11 cellular contexts compared by ENCODE assay signal in the genomic region with DNA sequence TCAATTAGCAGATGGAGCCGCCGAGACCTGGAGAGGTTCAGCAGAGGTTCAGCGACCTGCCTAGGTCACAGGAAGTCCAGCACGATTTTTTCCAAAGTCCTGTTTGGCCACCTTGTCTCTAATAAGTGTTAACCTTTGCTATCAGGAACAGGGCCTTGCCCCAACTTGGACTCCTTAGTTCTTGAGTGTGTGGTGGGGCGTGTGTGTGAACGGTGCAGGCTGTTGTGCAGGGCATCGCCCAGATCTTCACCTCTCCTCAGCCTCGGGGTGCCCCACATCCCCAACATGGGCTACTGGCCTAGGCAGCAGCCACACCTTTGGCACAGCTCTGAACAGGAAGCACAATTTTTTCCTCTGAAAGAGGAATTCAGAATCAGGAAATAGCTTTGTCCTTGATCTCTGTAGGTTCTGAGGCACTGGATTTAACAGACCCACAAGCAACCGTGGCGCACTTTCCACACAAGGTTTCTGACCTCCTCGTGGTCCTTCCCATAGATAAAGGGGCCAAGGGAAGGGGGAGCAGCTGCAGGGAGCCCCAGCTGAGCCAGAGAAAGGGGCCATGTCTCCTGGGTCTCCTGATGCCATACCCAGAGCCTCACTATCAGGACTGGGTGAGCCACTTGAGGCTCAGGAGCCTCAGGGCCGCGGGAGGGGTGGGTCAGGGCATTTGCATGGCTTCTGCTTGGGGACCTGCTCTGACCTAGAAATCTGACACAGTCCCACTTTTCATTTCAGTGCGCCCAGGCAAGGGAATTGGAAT. TPM values are rescaled to one million over a fixed set of nuclear protein-coding genes. Genes with fewer than 3 reads are reported as not detected.
DNase-seq lines count a peak whose midpoint lies in the region; ATAC-seq and TF ChIP-seq lines count a peak whose summit lies in the region.
"Had no signal": no experiment of that assay in that cellular context is flagged by ENCODE, and none has a peak within 500 bp of the region (broad histone marks: within the 10 kb centered on the region; RNA-seq: fewer than 3 reads in every experiment).

No MANE protein-coding gene starts in this region.

- intact Hi-C loops in MCF 10A (cut with micrococcal nuclease) (no loop called here), mammary epithelial cell (cut with micrococcal nuclease) (no loop called here), vagina (cut with DNase I) (no loop called here)

- H3K9me3 ChIP-seq in mammary epithelial cell (replicated peaks; ENCODE audit: insufficient read depth, low read length) (no peaks in the 10 kb centered on the region), vagina (no peaks in the 10 kb centered on the region)
- H3K9me3 ChIP-seq: BE2C, MG63 had no signal

- H3K4me1 Mint-ChIP-seq in MCF 10A (ENCODE audit: insufficient read depth, unreplicated experiment), result peaks cover 48% of the 10 kb centered on the region
- peaks cover 34 to 83% (median 63%) of the 10 kb centered on the region in 4 donors for H3K4me1 Mint-ChIP-seq in naive thymus-derived CD8-positive, alpha-beta T cell

- H3K4me1 ChIP-seq in mammary epithelial cell (ENCODE audit: insufficient read depth, low read length), result peaks cover 47% of the 10 kb centered on the region
- H3K4me1 ChIP-seq in vagina, result peaks cover 84% of the 10 kb centered on the region
- H3K4me1 ChIP-seq: BE2C had no signal

- H4K20me1 ChIP-seq in mammary epithelial cell (ENCODE audit: insufficient read depth, low read length), result peaks cover 18% of the 10 kb centered on the region

- peaks cover 12% of the 10 kb centered on the region for H3K36me3 Mint-ChIP-seq in MCF 10A (ENCODE audit: insufficient read depth, unreplicated experiment)
- H3K36me3 Mint-ChIP-seq in naive thymus-derived CD8-positive, alpha-beta T cell, result peaks cover 0 to 17% (median 0%) of the 10 kb centered on the region in 3 donors

- H3K9me3 Mint-ChIP-seq in MCF 10A (ENCODE audit: unreplicated experiment), result no peaks in the 10 kb centered on the region
- no peaks in the 10 kb centered on the region for H3K9me3 Mint-ChIP-seq in naive thymus-derived CD8-positive, alpha-beta T cell
- H3K9me3 Mint-ChIP-seq: WTC11 had no signal

- H3K4me3 ChIP-seq in mammary epithelial cell (replicated peaks in 1 of 3; ENCODE audit: insufficient read depth in 1 of 3, low read depth in 2 of 3, low read length in 3 of 3) (no peak overlapping the region), vagina (no peak overlapping the region), brain microvascular endothelial cell (ENCODE audit: low read depth, low read length) (no peak overlapping the region)
- H3K4me3 ChIP-seq: MG63 had no signal

- CTCF ChIA-PET in MCF 10A (lab: Yijun Ruan, JAX) (interaction anchor here (0.6 to 1.2 kb wide), 3 partner anchors 12 to 34 kb away, joined by 3 to 4 read pairs (median 4); no protein-coding TSS in a partner anchor), mammary epithelial cell (lab: Charles Lee; ENCODE audit: low non-redundant PET) (no interaction called here)

- BruUV-seq in MCF 10A (replicated peaks; lab: Mats Ljungman, UMichigan) (no TSS peak), mammary epithelial cell (replicated peaks; lab: Mats Ljungman, UMichigan) (no TSS peak)

- POLR2A ChIA-PET in MCF 10A (lab: Yijun Ruan, JAX), result interaction anchor here (1.2 kb wide), 2 partner anchors 10 to 25 kb away, joined by 3 to 8 read pairs; no protein-coding TSS in a partner anchor
- POLR2A ChIA-PET in naive thymus-derived CD8-positive, alpha-beta T cell (lab: Charles Lee), result interaction anchor here (0.5 to 1.3 kb wide), 4 partner anchors 11 to 1548 kb away, joined by 3 to 4 read pairs (median 3); no protein-coding TSS in a partner anchor

- H2AFZ ChIP-seq in mammary epithelial cell (ENCODE audit: low read depth, low read length), result no peak overlapping the region

- H3K79me2 ChIP-seq in mammary epithelial cell (ENCODE audit: insufficient read depth, low read length), result peaks cover 99% of the 10 kb centered on the region

- H3K27ac ChIP-seq in mammary epithelial cell (ENCODE audit: insufficient read depth, low read depth, low read length) (no peak overlapping the region), vagina (peak overlapping the region; percentile 35), brain microvascular endothelial cell (no peak overlapping the region)

- WGBS in mammary epithelial cell (ENCODE audit: low coverage, missing lambda C conversion rate), result 75% methylated on average over 13 of the region's 14 CpGs

- TF ChIP-seq POLR2A in vagina (IDR thresholded peaks at IDR 0.05), result no peak

- H3K27ac Mint-ChIP-seq in MCF 10A (ENCODE audit: low read depth, unreplicated experiment), result peak overlapping the region; percentile 5
- H3K27ac Mint-ChIP-seq in naive thymus-derived CD8-positive, alpha-beta T cell, result peak overlapping the region in 8 of 10 donors; percentile 22 to 90 (median 66)
- H3K27ac Mint-ChIP-seq: WTC11 had no signal

- dilution Hi-C loops in mammary epithelial cell (cut with HindIII; ENCODE audit: low sequenced_read_pairs), result no loop called here

- no peak overlapping the region for H3K4me2 ChIP-seq in mammary epithelial cell (ENCODE audit: insufficient read depth, low read depth, low read length)

- H3K27me3 ChIP-seq in mammary epithelial cell (ENCODE audit: insufficient read depth, low read length), result no peaks in the 10 kb centered on the region
- no peaks in the 10 kb centered on the region for H3K27me3 ChIP-seq in vagina
- no peaks in the 10 kb centered on the region for H3K27me3 ChIP-seq in brain microvascular endothelial cell (replicated peaks)
- H3K27me3 ChIP-seq: BE2C, MG63 had no signal

- peaks cover 12% of the 10 kb centered on the region for H3K36me3 ChIP-seq in mammary epithelial cell (ENCODE audit: insufficient read depth, low read length)
- peaks cover 0 to 5% of the 10 kb centered on the region in 2 donors for H3K36me3 ChIP-seq in vagina
- no peaks in the 10 kb centered on the region for H3K36me3 ChIP-seq in brain microvascular endothelial cell (replicated peaks)
- H3K36me3 ChIP-seq: BE2C, MG63 had no signal

- no peak for DNase-seq in MCF 10A (ENCODE audit: unreplicated experiment)
- DNase-seq in mammary epithelial cell, result no peak
- DNase-seq in naive thymus-derived CD8-positive, alpha-beta T cell, result peak in 1 of 10 donors; percentile 18
- DNase-seq in vagina (ENCODE audit: extremely low spot score in 2 of 2), result no peak
- DNase-seq in NCI-H146 (lab: John Stamatoyannopoulos, UW), result no peak
- DNase-seq in brain microvascular endothelial cell, result no peak
- DNase-seq: BE2C, MG63 had no signal

- no peak overlapping the region for H3K9ac ChIP-seq in mammary epithelial cell (ENCODE audit: insufficient read depth, low read length)

- ATAC-seq in esophagus mucosa (peak; percentile 82), HG03457 (IDR thresholded peaks at IDR 0.05; ENCODE audit: unreplicated experiment) (no peak)
- peak in 1 of 2 donors; percentile 27 for ATAC-seq in naive thymus-derived CD8-positive, alpha-beta T cell
- ATAC-seq: WTC11 had no signal

- H3K27me3 Mint-ChIP-seq in MCF 10A (ENCODE audit: insufficient read depth, unreplicated experiment), result no peaks in the 10 kb centered on the region
- H3K27me3 Mint-ChIP-seq in naive thymus-derived CD8-positive, alpha-beta T cell, result no peaks in the 10 kb centered on the region

- H3K4me3 Mint-ChIP-seq in MCF 10A (ENCODE audit: unreplicated experiment), result no peak overlapping the region
- H3K4me3 Mint-ChIP-seq in naive thymus-derived CD8-positive, alpha-beta T cell, result peak overlapping the region in 5 of 10 donors; percentile 36 to 53 (median 47)
- H3K4me3 Mint-ChIP-seq: WTC11 had no signal

- TF ChIP-seq CTCF in MCF 10A (IDR thresholded peaks at IDR 0.05; ENCODE audit: unreplicated experiment) (no peak), mammary epithelial cell (conservative IDR thresholded peaks at IDR 0.05 in 1 of 2, IDR thresholded peaks at IDR 0.05 in 1 of 2; ENCODE audit: extremely low read depth in 1 of 2, insufficient read depth in 1 of 2, low read depth in 1 of 2, low read length in 2 of 2) (no peak), vagina (IDR thresholded peaks at IDR 0.05) (no peak), brain microvascular endothelial cell (IDR thresholded peaks at IDR 0.05; ENCODE audit: low read depth, low read length, missing control alignments) (no peak)

- in situ Hi-C loops in mammary epithelial cell (cut with MboI; ENCODE audit: low sequenced_read_pairs in 2 of 2) (no loop called here), brain microvascular endothelial cell (cut with HindIII; ENCODE audit: low pct_ligation_motif_present, low sequenced_read_pairs) (no loop called here)

RNA-seq across cellular contexts. Expression of a gene that starts 10.4 kb away (rescaled TPM):
- total RNA-seq in MCF 10A (2022), result 214 and 230 TPM in 2 replicates
- 100 to 1,000 TPM; 168 to 352 TPM for total RNA-seq in mammary epithelial cell
- polyA plus RNA-seq in mammary epithelial cell, result 171 TPM
- 766 TPM for polyA minus RNA-seq in mammary epithelial cell
- 132 TPM for total RNA-seq in esophagus mucosa
- total RNA-seq in naive thymus-derived CD8-positive, alpha-beta T cell, result 100 to 1,000 TPM; 219 to 234 TPM
- polyA plus RNA-seq in naive thymus-derived CD8-positive, alpha-beta T cell, result 10 to 100 TPM; 16.9 to 28.3 (median 26.4) TPM
- 202 TPM for total RNA-seq in vagina
